Comparison of ENCODE assay signal across 1 cellular context in the genomic region with DNA sequence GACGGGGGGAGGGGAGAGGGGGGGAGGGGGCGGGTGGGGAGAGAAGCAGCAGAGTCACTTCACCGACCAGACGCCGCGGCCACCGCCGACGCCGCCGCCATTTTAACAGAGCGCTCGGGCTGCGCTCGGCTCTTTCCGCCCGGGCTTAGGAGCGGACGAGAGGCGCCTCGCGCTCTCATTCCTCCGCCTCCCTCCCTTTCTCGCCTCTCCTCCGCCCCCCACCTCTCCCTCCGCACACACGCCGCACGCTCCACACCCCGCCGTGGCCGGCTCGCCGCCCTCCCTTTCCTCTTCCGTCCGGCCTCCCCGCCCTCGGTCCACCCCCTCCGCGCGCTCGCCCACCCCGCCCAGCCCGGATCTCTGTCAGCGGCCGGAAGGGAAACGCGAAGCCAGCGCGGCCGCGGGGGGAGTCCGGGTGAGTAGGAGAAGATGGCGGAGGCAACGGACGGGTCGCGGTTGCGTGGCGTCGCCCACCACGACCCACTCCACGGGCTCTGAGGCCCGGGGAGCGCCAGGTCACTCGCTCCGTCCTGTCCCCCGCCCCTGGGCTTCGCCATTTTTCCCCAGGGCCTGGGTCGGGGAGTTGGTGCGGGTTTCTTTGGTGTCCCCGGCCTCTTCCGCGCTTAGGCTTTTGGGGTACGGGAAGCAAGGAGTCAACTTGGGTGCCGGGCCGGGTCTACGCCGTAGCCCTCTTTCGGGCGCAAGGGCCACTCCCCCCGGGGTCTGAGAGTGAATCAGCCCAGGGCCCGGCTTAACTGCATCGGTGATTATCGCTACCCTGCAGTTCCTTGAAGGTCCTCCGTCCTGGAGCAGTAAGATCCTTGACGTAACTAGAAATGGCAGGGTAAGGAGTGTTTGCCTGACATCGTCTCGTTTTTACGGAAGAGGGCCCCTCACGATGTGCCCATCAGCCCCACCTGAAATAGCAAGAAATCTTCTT.
TF ChIP-seq lines count a peak whose summit lies in the region.

A gene with protein sequence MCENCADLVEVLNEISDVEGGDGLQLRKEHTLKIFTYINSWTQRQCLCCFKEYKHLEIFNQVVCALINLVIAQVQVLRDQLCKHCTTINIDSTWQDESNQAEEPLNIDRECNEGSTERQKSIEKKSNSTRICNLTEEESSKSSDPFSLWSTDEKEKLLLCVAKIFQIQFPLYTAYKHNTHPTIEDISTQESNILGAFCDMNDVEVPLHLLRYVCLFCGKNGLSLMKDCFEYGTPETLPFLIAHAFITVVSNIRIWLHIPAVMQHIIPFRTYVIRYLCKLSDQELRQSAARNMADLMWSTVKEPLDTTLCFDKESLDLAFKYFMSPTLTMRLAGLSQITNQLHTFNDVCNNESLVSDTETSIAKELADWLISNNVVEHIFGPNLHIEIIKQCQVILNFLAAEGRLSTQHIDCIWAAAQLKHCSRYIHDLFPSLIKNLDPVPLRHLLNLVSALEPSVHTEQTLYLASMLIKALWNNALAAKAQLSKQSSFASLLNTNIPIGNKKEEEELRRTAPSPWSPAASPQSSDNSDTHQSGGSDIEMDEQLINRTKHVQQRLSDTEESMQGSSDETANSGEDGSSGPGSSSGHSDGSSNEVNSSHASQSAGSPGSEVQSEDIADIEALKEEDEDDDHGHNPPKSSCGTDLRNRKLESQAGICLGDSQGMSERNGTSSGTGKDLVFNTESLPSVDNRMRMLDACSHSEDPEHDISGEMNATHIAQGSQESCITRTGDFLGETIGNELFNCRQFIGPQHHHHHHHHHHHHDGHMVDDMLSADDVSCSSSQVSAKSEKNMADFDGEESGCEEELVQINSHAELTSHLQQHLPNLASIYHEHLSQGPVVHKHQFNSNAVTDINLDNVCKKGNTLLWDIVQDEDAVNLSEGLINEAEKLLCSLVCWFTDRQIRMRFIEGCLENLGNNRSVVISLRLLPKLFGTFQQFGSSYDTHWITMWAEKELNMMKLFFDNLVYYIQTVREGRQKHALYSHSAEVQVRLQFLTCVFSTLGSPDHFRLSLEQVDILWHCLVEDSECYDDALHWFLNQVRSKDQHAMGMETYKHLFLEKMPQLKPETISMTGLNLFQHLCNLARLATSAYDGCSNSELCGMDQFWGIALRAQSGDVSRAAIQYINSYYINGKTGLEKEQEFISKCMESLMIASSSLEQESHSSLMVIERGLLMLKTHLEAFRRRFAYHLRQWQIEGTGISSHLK (N-terminal part only) (minus strand): TSS at position 123 of the 940 bp plus-strand sequence. CDS start 395 bp downstream, outside the sequence.

TF ChIP-seq in HEK293, 187 proteins besides CTCF, POLR2A, EP300 and RAD21 (continued from another document):
- TF ChIP-seq, protein P1, sequence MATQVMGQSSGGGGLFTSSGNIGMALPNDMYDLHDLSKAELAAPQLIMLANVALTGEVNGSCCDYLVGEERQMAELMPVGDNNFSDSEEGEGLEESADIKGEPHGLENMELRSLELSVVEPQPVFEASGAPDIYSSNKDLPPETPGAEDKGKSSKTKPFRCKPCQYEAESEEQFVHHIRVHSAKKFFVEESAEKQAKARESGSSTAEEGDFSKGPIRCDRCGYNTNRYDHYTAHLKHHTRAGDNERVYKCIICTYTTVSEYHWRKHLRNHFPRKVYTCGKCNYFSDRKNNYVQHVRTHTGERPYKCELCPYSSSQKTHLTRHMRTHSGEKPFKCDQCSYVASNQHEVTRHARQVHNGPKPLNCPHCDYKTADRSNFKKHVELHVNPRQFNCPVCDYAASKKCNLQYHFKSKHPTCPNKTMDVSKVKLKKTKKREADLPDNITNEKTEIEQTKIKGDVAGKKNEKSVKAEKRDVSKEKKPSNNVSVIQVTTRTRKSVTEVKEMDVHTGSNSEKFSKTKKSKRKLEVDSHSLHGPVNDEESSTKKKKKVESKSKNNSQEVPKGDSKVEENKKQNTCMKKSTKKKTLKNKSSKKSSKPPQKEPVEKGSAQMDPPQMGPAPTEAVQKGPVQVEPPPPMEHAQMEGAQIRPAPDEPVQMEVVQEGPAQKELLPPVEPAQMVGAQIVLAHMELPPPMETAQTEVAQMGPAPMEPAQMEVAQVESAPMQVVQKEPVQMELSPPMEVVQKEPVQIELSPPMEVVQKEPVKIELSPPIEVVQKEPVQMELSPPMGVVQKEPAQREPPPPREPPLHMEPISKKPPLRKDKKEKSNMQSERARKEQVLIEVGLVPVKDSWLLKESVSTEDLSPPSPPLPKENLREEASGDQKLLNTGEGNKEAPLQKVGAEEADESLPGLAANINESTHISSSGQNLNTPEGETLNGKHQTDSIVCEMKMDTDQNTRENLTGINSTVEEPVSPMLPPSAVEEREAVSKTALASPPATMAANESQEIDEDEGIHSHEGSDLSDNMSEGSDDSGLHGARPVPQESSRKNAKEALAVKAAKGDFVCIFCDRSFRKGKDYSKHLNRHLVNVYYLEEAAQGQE (tag by site-specific recombination; IDR thresholded peaks at IDR 0.05), result no peak
- TF ChIP-seq ZNF37A (tag by site-specific recombination; IDR thresholded peaks at IDR 0.05), result no peak
- TF ChIP-seq, protein P2, sequence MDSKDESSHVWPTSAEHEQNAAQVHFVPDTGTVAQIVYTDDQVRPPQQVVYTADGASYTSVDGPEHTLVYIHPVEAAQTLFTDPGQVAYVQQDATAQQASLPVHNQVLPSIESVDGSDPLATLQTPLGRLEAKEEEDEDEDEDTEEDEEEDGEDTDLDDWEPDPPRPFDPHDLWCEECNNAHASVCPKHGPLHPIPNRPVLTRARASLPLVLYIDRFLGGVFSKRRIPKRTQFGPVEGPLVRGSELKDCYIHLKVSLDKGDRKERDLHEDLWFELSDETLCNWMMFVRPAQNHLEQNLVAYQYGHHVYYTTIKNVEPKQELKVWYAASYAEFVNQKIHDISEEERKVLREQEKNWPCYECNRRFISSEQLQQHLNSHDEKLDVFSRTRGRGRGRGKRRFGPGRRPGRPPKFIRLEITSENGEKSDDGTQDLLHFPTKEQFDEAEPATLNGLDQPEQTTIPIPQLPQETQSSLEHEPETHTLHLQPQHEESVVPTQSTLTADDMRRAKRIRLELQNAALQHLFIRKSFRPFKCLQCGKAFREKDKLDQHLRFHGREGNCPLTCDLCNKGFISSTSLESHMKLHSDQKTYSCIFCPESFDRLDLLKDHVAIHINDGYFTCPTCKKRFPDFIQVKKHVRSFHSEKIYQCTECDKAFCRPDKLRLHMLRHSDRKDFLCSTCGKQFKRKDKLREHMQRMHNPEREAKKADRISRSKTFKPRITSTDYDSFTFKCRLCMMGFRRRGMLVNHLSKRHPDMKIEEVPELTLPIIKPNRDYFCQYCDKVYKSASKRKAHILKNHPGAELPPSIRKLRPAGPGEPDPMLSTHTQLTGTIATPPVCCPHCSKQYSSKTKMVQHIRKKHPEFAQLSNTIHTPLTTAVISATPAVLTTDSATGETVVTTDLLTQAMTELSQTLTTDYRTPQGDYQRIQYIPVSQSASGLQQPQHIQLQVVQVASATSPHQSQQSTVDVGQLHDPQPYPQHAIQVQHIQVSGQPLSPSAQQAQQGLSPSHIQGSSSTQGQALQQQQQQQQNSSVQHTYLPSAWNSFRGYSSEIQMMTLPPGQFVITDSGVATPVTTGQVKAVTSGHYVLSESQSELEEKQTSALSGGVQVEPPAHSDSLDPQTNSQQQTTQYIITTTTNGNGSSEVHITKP (tag by site-specific recombination; IDR thresholded peaks at IDR 0.05), result peak; percentile 98
- TF ChIP-seq, protein P3, sequence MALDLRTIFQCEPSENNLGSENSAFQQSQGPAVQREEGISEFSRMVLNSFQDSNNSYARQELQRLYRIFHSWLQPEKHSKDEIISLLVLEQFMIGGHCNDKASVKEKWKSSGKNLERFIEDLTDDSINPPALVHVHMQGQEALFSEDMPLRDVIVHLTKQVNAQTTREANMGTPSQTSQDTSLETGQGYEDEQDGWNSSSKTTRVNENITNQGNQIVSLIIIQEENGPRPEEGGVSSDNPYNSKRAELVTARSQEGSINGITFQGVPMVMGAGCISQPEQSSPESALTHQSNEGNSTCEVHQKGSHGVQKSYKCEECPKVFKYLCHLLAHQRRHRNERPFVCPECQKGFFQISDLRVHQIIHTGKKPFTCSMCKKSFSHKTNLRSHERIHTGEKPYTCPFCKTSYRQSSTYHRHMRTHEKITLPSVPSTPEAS (tag by site-specific recombination; IDR thresholded peaks at IDR 0.05), result no peak
- TF ChIP-seq ZNF266 (tag by site-specific recombination; IDR thresholded peaks at IDR 0.05; ENCODE audit: low read depth), result no peak
- no peak for TF ChIP-seq ZNF707 (tag by site-specific recombination; IDR thresholded peaks at IDR 0.05)
- TF ChIP-seq ZNF184 (tag by site-specific recombination; IDR thresholded peaks at IDR 0.05), result no peak
- no peak for TF ChIP-seq ZSCAN16 (tag by site-specific recombination; IDR thresholded peaks at IDR 0.05)
